Comparison of ENCODE assay signal across 16 cellular contexts in genomic region chr7:99452541-99452940, GRCh38. TPM values are rescaled to one million over a fixed set of nuclear protein-coding genes. Genes with fewer than 3 reads are reported as not detected.
A peak's percentile ranks its signal among the peaks of the same experiment; 100 is the strongest.
DNase-seq lines count a peak whose midpoint lies in the region; ATAC-seq, FAIRE-seq and TF ChIP-seq lines count a peak whose summit lies in the region.
"Had no signal": no experiment of that assay in that cellular context is flagged by ENCODE, and none has a peak within 500 bp of the region (broad histone marks: within the 10 kb centered on the region; RNA-seq: fewer than 3 reads in every experiment).

No MANE protein-coding gene starts in this region.

- no TSS peak for BruUV-seq in HepG2 (replicated peaks; lab: Mats Ljungman, UMichigan)

- H3K4me1 ChIP-seq in HepG2 (ENCODE audit: insufficient read depth, low read length) = no peaks in the 10 kb centered on the region
- no peaks in the 10 kb centered on the region for H3K4me1 ChIP-seq in right lobe of liver

- in situ Hi-C loops in HepG2 (cut with HindIII; ENCODE audit: extremely low pct_ligation_motif_present, low pct_unique_long_range_greater_than_20kb) (no loop called here), GM13977 (cut with MboI; ENCODE audit: low pct_unique_long_range_greater_than_20kb, low sequenced_read_pairs, unreplicated experiment) (no loop called here)

- H3K36me3 ChIP-seq in HepG2 (replicated peaks in 1 of 2; ENCODE audit: control insufficient read depth in 1 of 2, insufficient read depth in 2 of 2, low read length in 2 of 2) (peaks cover 37 to 96% of the 10 kb centered on the region in 2 experiments), right lobe of liver (peaks cover 0 to 56% (median 6%) of the 10 kb centered on the region in 4 donors)

- intact Hi-C loops in HepG2 (cut with micrococcal nuclease; ENCODE audit: unreplicated experiment) (no loop called here), right lobe of liver (cut with DNase I) (no loop called here)

- no peaks in the 10 kb centered on the region for H3K4me1 Mint-ChIP-seq in activated T-cell treated with anti-CD3 and anti-CD28 coated beads, Interleukin-2, amount 50 U/mL, for 24 hours (ENCODE audit: low read depth)
- H3K4me1 Mint-ChIP-seq: B cell had no signal

- DNase-seq in activated T-cell treated with anti-CD3 and anti-CD28 coated beads, Interleukin-2, amount 50 U/mL, for 24 hours = no peak
- no peak for DNase-seq in activated T-cell treated with anti-CD3 and anti-CD28 coated beads, Interleukin-2, amount 50 U/mL, for 1 hour
- DNase-seq in HepG2 (ENCODE audit: low spot score) (no peak), right lobe of liver (no peak), GM13977 (ENCODE audit: low spot score) (no peak)
- DNase-seq: CD4-positive, alpha-beta memory T cell; DMS79; GOT3; HCEC 1CT; HFFc6 had no signal

- H3K4me3 Mint-ChIP-seq in activated T-cell treated with anti-CD3 and anti-CD28 coated beads, Interleukin-2, amount 50 U/mL, for 24 hours = no peak overlapping the region
- H3K4me3 Mint-ChIP-seq: B cell; CD4-positive, alpha-beta memory T cell; HFFc6 had no signal

- peak overlapping the region; percentile 47 for H3K27ac Mint-ChIP-seq in activated T-cell treated with anti-CD3 and anti-CD28 coated beads, Interleukin-2, amount 50 U/mL, for 24 hours
- H3K27ac Mint-ChIP-seq: B cell, HFFc6 had no signal

- no peak for TF ChIP-seq RAD21 in HepG2 (CRISPR knock-in tag; IDR thresholded peaks at IDR 0.05)

- H2AFZ ChIP-seq in HepG2 (ENCODE audit: low read length) = no peak overlapping the region

- H3K36me3 Mint-ChIP-seq in activated T-cell treated with anti-CD3 and anti-CD28 coated beads, Interleukin-2, amount 50 U/mL, for 24 hours (ENCODE audit: low read depth) = peaks cover 99% of the 10 kb centered on the region

- WGBS in HepG2 (ENCODE audit: low lambda C conversion rate) = 92% methylated on average over 12 of the region's 13 CpGs
- 100% methylated on average over 1 of the region's 13 CpGs for WGBS in right lobe of liver (ENCODE audit: insufficient coverage, low coverage, low lambda C conversion rate, missing lambda C conversion rate)

- TF ChIP-seq POLR2A in HepG2 (IDR thresholded peaks at IDR 0.05; ENCODE audit: insufficient read depth in 1 of 2, low read depth in 2 of 2, low read length in 2 of 2) = no peak
- no peak for TF ChIP-seq POLR2A in right lobe of liver (IDR thresholded peaks at IDR 0.05)

- no peaks in the 10 kb centered on the region for H3K27me3 Mint-ChIP-seq in activated T-cell treated with anti-CD3 and anti-CD28 coated beads, Interleukin-2, amount 50 U/mL, for 24 hours
- H3K27me3 Mint-ChIP-seq: B cell; CD4-positive, alpha-beta memory T cell had no signal

- POLR2A ChIA-PET in HepG2 (lab: Yijun Ruan, JAX) = no interaction called here

- ATAC-seq in HepG2 = no peak
- ATAC-seq in right lobe of liver = no peak
- ATAC-seq in esophagus mucosa = peak; percentile 23
- ATAC-seq in HG03097 (IDR thresholded peaks at IDR 0.05; ENCODE audit: low FRiP score, unreplicated experiment) = no peak
- ATAC-seq in HG02970 (IDR thresholded peaks at IDR 0.05; ENCODE audit: low FRiP score, unreplicated experiment) = no peak
- ATAC-seq: GM12878 had no signal

- no peaks in the 10 kb centered on the region for H3K79me2 ChIP-seq in HepG2 (ENCODE audit: insufficient read depth, low read length)

- H3K9me3 ChIP-seq in HepG2 (ENCODE audit: low read length) (no peaks in the 10 kb centered on the region), right lobe of liver (no peaks in the 10 kb centered on the region)

- no peaks in the 10 kb centered on the region for H3K27me3 ChIP-seq in HepG2 (ENCODE audit: control insufficient read depth in 1 of 2, insufficient read depth in 2 of 2, low read length in 2 of 2)
- no peaks in the 10 kb centered on the region for H3K27me3 ChIP-seq in right lobe of liver

- no peak overlapping the region for H3K27ac ChIP-seq in HepG2 (ENCODE audit: extremely low read length, insufficient read depth, low read length)
- H3K27ac ChIP-seq in right lobe of liver = no peak overlapping the region
- H3K27ac ChIP-seq: HL-60 had no signal

- TF ChIP-seq EP300 in HepG2 (IDR thresholded peaks at IDR 0.05; ENCODE audit: low read depth in 2 of 2, low read length in 2 of 2) = no peak
- TF ChIP-seq EP300 in HepG2 (CRISPR knock-in tag; IDR thresholded peaks at IDR 0.05; ENCODE audit: borderline replicate concordance) = no peak

- CTCF ChIA-PET in HepG2 (lab: Yijun Ruan, JAX; ENCODE audit: low intra/inter-chr PET ratio, low total read pairs) = no interaction called here

- no peak overlapping the region for H3K4me2 ChIP-seq in HepG2 (ENCODE audit: low read depth, low read length)

- H3K9ac ChIP-seq in HepG2 (ENCODE audit: insufficient read depth, low read depth, low read length) = no peak overlapping the region

- no peaks in the 10 kb centered on the region for H3K9me3 Mint-ChIP-seq in activated T-cell treated with anti-CD3 and anti-CD28 coated beads, Interleukin-2, amount 50 U/mL, for 24 hours
- H3K9me3 Mint-ChIP-seq: CD4-positive, alpha-beta memory T cell; HFFc6 had no signal

- H4K20me1 ChIP-seq in HepG2 (ENCODE audit: insufficient read depth, low read length) = peaks cover 11% of the 10 kb centered on the region

- FAIRE-seq in HepG2 (lab: Jason Lieb, UNC) = no peak
- FAIRE-seq: GM12878 had no signal

- TF ChIP-seq CTCF in HepG2 (CRISPR knock-in tag; IDR thresholded peaks at IDR 0.05) = no peak
- no peak for TF ChIP-seq CTCF in right lobe of liver (IDR thresholded peaks at IDR 0.05)
- TF ChIP-seq CTCF in GM13977 (IDR thresholded peaks at IDR 0.05; ENCODE audit: extremely low read depth, insufficient read depth, missing control alignments) = no peak

- H3K4me3 ChIP-seq in HepG2 (replicated peaks in 1 of 3; ENCODE audit: insufficient read depth in 1 of 3, low read depth in 2 of 3, low read length in 3 of 3) (no peak overlapping the region), right lobe of liver (no peak overlapping the region)
- H3K4me3 ChIP-seq: GM12878 had no signal

RNA-seq across cellular contexts. Expression of gene ATP5MF, which starts 13.4 kb away (rescaled TPM):
- total RNA-seq in HepG2 (2016; rRNA removed; fragmentation: Illumina TruSeq; extraction: Trizol) = 763 and 795 TPM in 2 replicates
- total RNA-seq in HepG2 (2016; cell fraction: cytosol; rRNA removed; fragmentation: Illumina TruSeq; extraction: Trizol; ENCODE audit: low read depth) = 192 and 225 TPM in 2 replicates
- total RNA-seq in HepG2 (2016; cell fraction: insoluble cytoplasmic fraction; rRNA removed; fragmentation: Illumina TruSeq; extraction: Trizol) = 739 and 853 TPM in 2 replicates
- total RNA-seq in HepG2 (2016; cell fraction: membrane; rRNA removed; fragmentation: Illumina TruSeq; extraction: Trizol) = 219 and 221 TPM in 2 replicates
- 218 and 231 TPM in 2 replicates for total RNA-seq in HepG2 (2016; cell fraction: nucleus; rRNA removed; fragmentation: Illumina TruSeq; extraction: Trizol)
- polyA plus RNA-seq in HepG2 (2011; rRNA removed) = 499 and 597 TPM in 2 replicates
- polyA plus RNA-seq in HepG2 (2011; cell fraction: cytosol; rRNA removed) = 2,085 and 3,530 TPM in 2 replicates
- 244 and 284 TPM in 2 replicates for polyA plus RNA-seq in HepG2 (2011; cell fraction: nucleus; rRNA removed)
- polyA plus RNA-seq in HepG2 (2012) = 637 and 680 TPM in 2 replicates
- 248 and 262 TPM in 2 replicates for polyA plus RNA-seq in HepG2 (2016; cell fraction: cytosol; fragmentation: Illumina TruSeq; extraction: Trizol; ENCODE audit: low read depth)
- polyA plus RNA-seq in HepG2 (2016; cell fraction: insoluble cytoplasmic fraction; fragmentation: Illumina TruSeq; extraction: Trizol; ENCODE audit: low read depth) = 929 and 1,047 TPM in 2 replicates
- polyA plus RNA-seq in HepG2 (2016; cell fraction: membrane; fragmentation: Illumina TruSeq; extraction: Trizol; ENCODE audit: low read depth) = 251 and 271 TPM in 2 replicates
- 503 and 520 TPM in 2 replicates for polyA plus RNA-seq in HepG2 (2016; cell fraction: nucleus; fragmentation: Illumina TruSeq; extraction: Trizol; ENCODE audit: insufficient read depth, low read depth)
- polyA minus RNA-seq in HepG2 (2011; rRNA and poly(A)+ RNA removed; ENCODE audit: low replicate concordance) = 52.9 and 245 TPM in 2 replicates
- 117 and 125 TPM in 2 replicates for polyA minus RNA-seq in HepG2 (2011; cell fraction: cytosol; rRNA and poly(A)+ RNA removed)
- polyA minus RNA-seq in HepG2 (2011; cell fraction: nucleus; rRNA and poly(A)+ RNA removed) = 49.1 and 56.3 TPM in 2 replicates
- total RNA-seq in right lobe of liver = 1,000 to 10,000 TPM in 2 of 6 experiments, 100 to 1,000 TPM in 4; 134 to 1,633 (median 145) TPM
- 409 TPM for total RNA-seq in esophagus mucosa

RNA-seq across cellular contexts. Expression of gene CPSF4, which starts 13.8 kb away (rescaled TPM):
- total RNA-seq in HepG2 (2016; rRNA removed; fragmentation: Illumina TruSeq; extraction: Trizol) (44.4 and 49.6 TPM in 2 replicates), right lobe of liver (10 to 100 TPM; 10.1 to 16.7 (median 12.0) TPM), esophagus mucosa (23.8 TPM)
- 49.0 and 53.5 TPM in 2 replicates for total RNA-seq in HepG2 (2016; cell fraction: cytosol; rRNA removed; fragmentation: Illumina TruSeq; extraction: Trizol; ENCODE audit: low read depth)
- total RNA-seq in HepG2 (2016; cell fraction: insoluble cytoplasmic fraction; rRNA removed; fragmentation: Illumina TruSeq; extraction: Trizol) = 45.9 and 53.1 TPM in 2 replicates
- 79.7 and 79.9 TPM in 2 replicates for total RNA-seq in HepG2 (2016; cell fraction: membrane; rRNA removed; fragmentation: Illumina TruSeq; extraction: Trizol)
- 37.5 and 41.5 TPM in 2 replicates for total RNA-seq in HepG2 (2016; cell fraction: nucleus; rRNA removed; fragmentation: Illumina TruSeq; extraction: Trizol)
- 34.1 and 46.9 TPM in 2 replicates for polyA plus RNA-seq in HepG2 (2011; rRNA removed)
- 25.3 and 33.9 TPM in 2 replicates for polyA plus RNA-seq in HepG2 (2011; cell fraction: cytosol; rRNA removed)
- 91.4 and 98.3 TPM in 2 replicates for polyA plus RNA-seq in HepG2 (2011; cell fraction: nucleus; rRNA removed)
- 20.7 and 21.6 TPM in 2 replicates for polyA plus RNA-seq in HepG2 (2012)
- polyA plus RNA-seq in HepG2 (2016; cell fraction: cytosol; fragmentation: Illumina TruSeq; extraction: Trizol; ENCODE audit: low read depth) = 59.8 and 60.5 TPM in 2 replicates
- 48.9 and 50.6 TPM in 2 replicates for polyA plus RNA-seq in HepG2 (2016; cell fraction: insoluble cytoplasmic fraction; fragmentation: Illumina TruSeq; extraction: Trizol; ENCODE audit: low read depth)
- 72.4 and 75.2 TPM in 2 replicates for polyA plus RNA-seq in HepG2 (2016; cell fraction: membrane; fragmentation: Illumina TruSeq; extraction: Trizol; ENCODE audit: low read depth)
- polyA plus RNA-seq in HepG2 (2016; cell fraction: nucleus; fragmentation: Illumina TruSeq; extraction: Trizol; ENCODE audit: insufficient read depth, low read depth) = 101 and 102 TPM in 2 replicates
- 50.0 and 95.3 TPM in 2 replicates for polyA minus RNA-seq in HepG2 (2011; rRNA and poly(A)+ RNA removed; ENCODE audit: low replicate concordance)
- polyA minus RNA-seq in HepG2 (2011; cell fraction: cytosol; rRNA and poly(A)+ RNA removed) = 12.8 and 13.5 TPM in 2 replicates
- 36.1 and 37.3 TPM in 2 replicates for polyA minus RNA-seq in HepG2 (2011; cell fraction: nucleus; rRNA and poly(A)+ RNA removed)

RNA-seq across cellular contexts. Expression of gene PTCD1, which starts 13.9 kb away (rescaled TPM):
- total RNA-seq in HepG2 (2016; rRNA removed; fragmentation: Illumina TruSeq; extraction: Trizol) = 4.7 and 8.4 TPM in 2 replicates
- total RNA-seq in HepG2 (2016; cell fraction: cytosol; rRNA removed; fragmentation: Illumina TruSeq; extraction: Trizol; ENCODE audit: low read depth) = 1.1 TPM in 2 replicates
- 6.6 and 6.9 TPM in 2 replicates for total RNA-seq in HepG2 (2016; cell fraction: insoluble cytoplasmic fraction; rRNA removed; fragmentation: Illumina TruSeq; extraction: Trizol)
- total RNA-seq in HepG2 (2016; cell fraction: membrane; rRNA removed; fragmentation: Illumina TruSeq; extraction: Trizol) = 2.7 and 3.1 TPM in 2 replicates
- total RNA-seq in HepG2 (2016; cell fraction: nucleus; rRNA removed; fragmentation: Illumina TruSeq; extraction: Trizol) = 5.3 and 7.0 TPM in 2 replicates
- 3.0 and 3.4 TPM in 2 replicates for polyA plus RNA-seq in HepG2 (2011; rRNA removed)
- polyA plus RNA-seq in HepG2 (2011; cell fraction: cytosol; rRNA removed) = 2.6 and 3.5 TPM in 2 replicates
- 8.7 and 9.3 TPM in 2 replicates for polyA plus RNA-seq in HepG2 (2011; cell fraction: nucleus; rRNA removed)
- 2.8 and 4.0 TPM in 2 replicates for polyA plus RNA-seq in HepG2 (2012)
- polyA plus RNA-seq in HepG2 (2016; cell fraction: cytosol; fragmentation: Illumina TruSeq; extraction: Trizol; ENCODE audit: low read depth) = 0.45 and 0.50 TPM in 2 replicates
- 3.6 and 4.2 TPM in 2 replicates for polyA plus RNA-seq in HepG2 (2016; cell fraction: insoluble cytoplasmic fraction; fragmentation: Illumina TruSeq; extraction: Trizol; ENCODE audit: low read depth)
- 1.1 TPM in 2 replicates for polyA plus RNA-seq in HepG2 (2016; cell fraction: membrane; fragmentation: Illumina TruSeq; extraction: Trizol; ENCODE audit: low read depth)
- polyA plus RNA-seq in HepG2 (2016; cell fraction: nucleus; fragmentation: Illumina TruSeq; extraction: Trizol; ENCODE audit: insufficient read depth, low read depth) = 7.2 and 7.4 TPM in 2 replicates
- polyA minus RNA-seq in HepG2 (2011; rRNA and poly(A)+ RNA removed; ENCODE audit: low replicate concordance) = 4.9 and 6.4 TPM in 2 replicates
- polyA minus RNA-seq in HepG2 (2011; cell fraction: cytosol; rRNA and poly(A)+ RNA removed) = 2.3 and 3.4 TPM in 2 replicates
- polyA minus RNA-seq in HepG2 (2011; cell fraction: nucleus; rRNA and poly(A)+ RNA removed) = 3.3 and 5.2 TPM in 2 replicates
- total RNA-seq in right lobe of liver = 1 to 10 TPM; 2.4 to 5.3 (median 2.8) TPM
- total RNA-seq in esophagus mucosa = 4.0 TPM

RNA-seq across cellular contexts. Expression of gene ZNF789, which starts 20.1 kb away (rescaled TPM):
- 15.3 and 19.8 TPM in 2 replicates for total RNA-seq in HepG2 (2016; rRNA removed; fragmentation: Illumina TruSeq; extraction: Trizol)
- 3.7 and 4.4 TPM in 2 replicates for total RNA-seq in HepG2 (2016; cell fraction: cytosol; rRNA removed; fragmentation: Illumina TruSeq; extraction: Trizol; ENCODE audit: low read depth)
- total RNA-seq in HepG2 (2016; cell fraction: insoluble cytoplasmic fraction; rRNA removed; fragmentation: Illumina TruSeq; extraction: Trizol) = 15.1 and 21.5 TPM in 2 replicates
- 7.7 and 8.6 TPM in 2 replicates for total RNA-seq in HepG2 (2016; cell fraction: membrane; rRNA removed; fragmentation: Illumina TruSeq; extraction: Trizol)
- 26.7 and 33.3 TPM in 2 replicates for total RNA-seq in HepG2 (2016; cell fraction: nucleus; rRNA removed; fragmentation: Illumina TruSeq; extraction: Trizol)
- polyA plus RNA-seq in HepG2 (2011; rRNA removed) = 23.6 and 25.1 TPM in 2 replicates
- 5.3 and 6.0 TPM in 2 replicates for polyA plus RNA-seq in HepG2 (2011; cell fraction: cytosol; rRNA removed)
- polyA plus RNA-seq in HepG2 (2011; cell fraction: nucleus; rRNA removed) = 37.8 and 43.5 TPM in 2 replicates
- polyA plus RNA-seq in HepG2 (2012) = 14.1 and 19.0 TPM in 2 replicates
- polyA plus RNA-seq in HepG2 (2016; cell fraction: cytosol; fragmentation: Illumina TruSeq; extraction: Trizol; ENCODE audit: low read depth) = 1.8 and 2.2 TPM in 2 replicates
- polyA plus RNA-seq in HepG2 (2016; cell fraction: insoluble cytoplasmic fraction; fragmentation: Illumina TruSeq; extraction: Trizol; ENCODE audit: low read depth) = 13.3 and 13.4 TPM in 2 replicates
- polyA plus RNA-seq in HepG2 (2016; cell fraction: membrane; fragmentation: Illumina TruSeq; extraction: Trizol; ENCODE audit: low read depth) = 4.7 and 4.8 TPM in 2 replicates
- 98.8 and 103 TPM in 2 replicates for polyA plus RNA-seq in HepG2 (2016; cell fraction: nucleus; fragmentation: Illumina TruSeq; extraction: Trizol; ENCODE audit: insufficient read depth, low read depth)
- 12.0 and 13.0 TPM in 2 replicates for polyA minus RNA-seq in HepG2 (2011; rRNA and poly(A)+ RNA removed; ENCODE audit: low replicate concordance)
- 3.8 and 4.5 TPM in 2 replicates for polyA minus RNA-seq in HepG2 (2011; cell fraction: cytosol; rRNA and poly(A)+ RNA removed)
- polyA minus RNA-seq in HepG2 (2011; cell fraction: nucleus; rRNA and poly(A)+ RNA removed) = 35.5 and 38.5 TPM in 2 replicates
- 1 to 10 TPM; 2.8 to 5.6 (median 4.0) TPM for total RNA-seq in right lobe of liver
- 4.2 TPM for total RNA-seq in esophagus mucosa

RNA-seq across cellular contexts. Expression of gene BUD31, which starts 43.8 kb away (rescaled TPM):
- total RNA-seq in HepG2 (2016; rRNA removed; fragmentation: Illumina TruSeq; extraction: Trizol) = 79.1 and 101 TPM in 2 replicates
- 107 and 126 TPM in 2 replicates for total RNA-seq in HepG2 (2016; cell fraction: cytosol; rRNA removed; fragmentation: Illumina TruSeq; extraction: Trizol; ENCODE audit: low read depth)
- 82.3 and 106 TPM in 2 replicates for total RNA-seq in HepG2 (2016; cell fraction: insoluble cytoplasmic fraction; rRNA removed; fragmentation: Illumina TruSeq; extraction: Trizol)
- 94.8 and 104 TPM in 2 replicates for total RNA-seq in HepG2 (2016; cell fraction: membrane; rRNA removed; fragmentation: Illumina TruSeq; extraction: Trizol)
- total RNA-seq in HepG2 (2016; cell fraction: nucleus; rRNA removed; fragmentation: Illumina TruSeq; extraction: Trizol) = 32.8 and 34.3 TPM in 2 replicates
- 29.8 and 35.1 TPM in 2 replicates for polyA plus RNA-seq in HepG2 (2011; rRNA removed)
- polyA plus RNA-seq in HepG2 (2011; cell fraction: cytosol; rRNA removed) = 28.0 and 29.4 TPM in 2 replicates
- 22.8 and 23.2 TPM in 2 replicates for polyA plus RNA-seq in HepG2 (2011; cell fraction: nucleus; rRNA removed)
- 43.3 and 47.1 TPM in 2 replicates for polyA plus RNA-seq in HepG2 (2012)
- 95.5 and 116 TPM in 2 replicates for polyA plus RNA-seq in HepG2 (2016; cell fraction: cytosol; fragmentation: Illumina TruSeq; extraction: Trizol; ENCODE audit: low read depth)
- polyA plus RNA-seq in HepG2 (2016; cell fraction: insoluble cytoplasmic fraction; fragmentation: Illumina TruSeq; extraction: Trizol; ENCODE audit: low read depth) = 107 and 115 TPM in 2 replicates
- polyA plus RNA-seq in HepG2 (2016; cell fraction: membrane; fragmentation: Illumina TruSeq; extraction: Trizol; ENCODE audit: low read depth) = 80.6 and 97.1 TPM in 2 replicates
- polyA plus RNA-seq in HepG2 (2016; cell fraction: nucleus; fragmentation: Illumina TruSeq; extraction: Trizol; ENCODE audit: insufficient read depth, low read depth) = 49.7 and 51.5 TPM in 2 replicates
- polyA minus RNA-seq in HepG2 (2011; rRNA and poly(A)+ RNA removed; ENCODE audit: low replicate concordance) = 27.6 and 30.9 TPM in 2 replicates
- polyA minus RNA-seq in HepG2 (2011; cell fraction: cytosol; rRNA and poly(A)+ RNA removed) = 16.5 and 20.6 TPM in 2 replicates
- polyA minus RNA-seq in HepG2 (2011; cell fraction: nucleus; rRNA and poly(A)+ RNA removed) = 17.6 and 25.0 TPM in 2 replicates
- 10 to 100 TPM; 25.6 to 49.2 (median 33.3) TPM for total RNA-seq in right lobe of liver
- 98.9 TPM for total RNA-seq in esophagus mucosa
